Comparison of ENCODE assay signal across 11 cellular contexts in genomic region chr7:137967143-137968018, GRCh38. TPM values are rescaled to one million over a fixed set of nuclear protein-coding genes. Genes with fewer than 3 reads are reported as not detected.
DNase-seq lines count a peak whose midpoint lies in the region; ATAC-seq and TF ChIP-seq lines count a peak whose summit lies in the region.
"Had no signal": no experiment of that assay in that cellular context is flagged by ENCODE, and none has a peak within 500 bp of the region (broad histone marks: within the 10 kb centered on the region; RNA-seq: fewer than 3 reads in every experiment).

No MANE protein-coding gene starts in this region.

- TF ChIP-seq CTCF in RWPE1 (conservative IDR thresholded peaks at IDR 0.05; ENCODE audit: low read depth) (no peak), sigmoid colon (IDR thresholded peaks at IDR 0.05) (no peak)

- intact Hi-C loops in sigmoid colon (cut with DNase I): no loop called here

- no peak for TF ChIP-seq POLR2A in sigmoid colon (IDR thresholded peaks at IDR 0.05)

- in situ Hi-C loops in GM23248 (cut with MboI): no loop called here

- peak overlapping the region; percentile 13 for H3K4me2 ChIP-seq in GM23248 (ENCODE audit: unreplicated experiment)

- POLR2A ChIA-PET in RWPE1 (lab: Yijun Ruan, JAX; ENCODE audit: low non-redundant PET): interaction anchor here (0.5 kb wide), 1 partner anchor 803 kb away, joined by 6 read pairs; no protein-coding TSS in a partner anchor

- CTCF ChIA-PET in RWPE1 (lab: Yijun Ruan, JAX): interaction anchor here (0.5 to 0.6 kb wide), 2 partner anchors 140 to 214 kb away, joined by 3 read pairs; no protein-coding TSS in a partner anchor

- H3K4me1 ChIP-seq in GM23248 (ENCODE audit: insufficient read depth) (peaks cover 55% of the 10 kb centered on the region), sigmoid colon (peaks cover 0 to 91% (median 71%) of the 10 kb centered on the region in 4 donors)

- 63 to 67% methylated on average over 12 of the region's 12 CpGs for WGBS in GM23248 (ENCODE audit: low coverage in 1 of 2, low lambda C conversion rate in 2 of 2, missing lambda C conversion rate in 2 of 2), 2 experiments
- WGBS in sigmoid colon, 2 donors: 85 to 88% methylated on average over 12 of the region's 12 CpGs

- H3K27ac ChIP-seq in GM23248 (peak overlapping the region; percentile 93), RWPE1 (peak overlapping the region; percentile 24; the same call in 1 of the 2 replicates), sigmoid colon (peak overlapping the region in 3 of 4 donors; percentile 19 to 86 (median 63))
- H3K27ac ChIP-seq: HL-60 had no signal

- peak; percentile 71 for DNase-seq in GM23248
- DNase-seq in RWPE1 (ENCODE audit: low spot score): no peak
- peak; percentile 35 for DNase-seq in fibroblast of gingiva (ENCODE audit: low read depth)
- no peak for DNase-seq in sigmoid colon
- DNase-seq in dedifferentiated amniotic fluid mesenchymal stem cell (ENCODE audit: extremely low spot score): no peak
- no peak for DNase-seq in NCI-H1436 (lab: John Stamatoyannopoulos, UW)
- no peak for DNase-seq in DMS53 (lab: John Stamatoyannopoulos, UW)
- DNase-seq: cerebellar nuclear complex, upper lobe of left lung had no signal

- H3K27me3 ChIP-seq in GM23248 (replicated peaks; ENCODE audit: insufficient read depth): no peaks in the 10 kb centered on the region
- no peaks in the 10 kb centered on the region for H3K27me3 ChIP-seq in sigmoid colon
- H3K27me3 ChIP-seq: upper lobe of left lung had no signal

- TF ChIP-seq EP300 in sigmoid colon (IDR thresholded peaks at IDR 0.05): no peak

- H3K9ac ChIP-seq in GM23248: 0 out of 2 replicates have a peak overlapping the region, but pooled peaks have one; percentile 9

- no peak overlapping the region for H2AFZ ChIP-seq in GM23248

- H4K20me1 ChIP-seq in GM23248 (ENCODE audit: insufficient read depth): no peaks in the 10 kb centered on the region

- H3F3A ChIP-seq in GM23248 (ENCODE audit: insufficient read depth): peaks cover 79% of the 10 kb centered on the region

- no peaks in the 10 kb centered on the region for H3K9me2 ChIP-seq in GM23248 (ENCODE audit: insufficient read depth)

- ATAC-seq in HG03097 (IDR thresholded peaks at IDR 0.05; ENCODE audit: low FRiP score, unreplicated experiment): no peak

- H3K36me3 ChIP-seq in GM23248 (ENCODE audit: low read depth) (peaks cover 18% of the 10 kb centered on the region), sigmoid colon (peaks cover 0 to 5% (median 0%) of the 10 kb centered on the region in 4 donors)
- H3K36me3 ChIP-seq: upper lobe of left lung had no signal

- H3K79me2 ChIP-seq in GM23248 (ENCODE audit: insufficient read depth): peaks cover 97% of the 10 kb centered on the region

- H3K9me3 ChIP-seq in GM23248 (ENCODE audit: low read depth) (no peaks in the 10 kb centered on the region), sigmoid colon (no peaks in the 10 kb centered on the region)
- H3K9me3 ChIP-seq: upper lobe of left lung had no signal

- H3K4me3 ChIP-seq in GM23248 (no peak overlapping the region), sigmoid colon (no peak overlapping the region)
- H3K4me3 ChIP-seq: upper lobe of left lung had no signal

RNA-seq across cellular contexts. Expression of gene CREB3L2, which starts 34.5 kb away (rescaled TPM):
- 43.7 and 67.9 TPM in 2 replicates for total RNA-seq in GM23248 (2014; rRNA removed; shearing (Covaris generic))
- polyA plus RNA-seq in GM23248 (2016; fragmentation: Nextera tagmentation; extraction: Ambion mirVana) (49.7 and 53.7 TPM in 2 replicates), sigmoid colon (10 to 100 TPM in 1 of 3 donors, 1 to 10 TPM in 2; 3.0 to 15.6 (median 4.4) TPM)
- 10 to 100 TPM; 26.0 to 41.3 (median 30.2) TPM for total RNA-seq in sigmoid colon

Comparison
In these comparisons a context has a peak if more than half of its experiments do, and no peak if none do; other contexts are left out.
1. DNase-seq: peak in GM23248 (single experiment) and fibroblast of gingiva (single experiment); none in RWPE1 (single experiment), sigmoid colon (single experiment), dedifferentiated amniotic fluid mesenchymal stem cell (single experiment), NCI-H1436 (single experiment) and DMS53 (single experiment).
2. H3K27ac ChIP-seq: peak in every context shown above with its lines; median percentile 93 in GM23248; 63 in sigmoid colon; 24 in RWPE1.